ENCODE assay signal across 5 cellular contexts in the genomic region with DNA sequence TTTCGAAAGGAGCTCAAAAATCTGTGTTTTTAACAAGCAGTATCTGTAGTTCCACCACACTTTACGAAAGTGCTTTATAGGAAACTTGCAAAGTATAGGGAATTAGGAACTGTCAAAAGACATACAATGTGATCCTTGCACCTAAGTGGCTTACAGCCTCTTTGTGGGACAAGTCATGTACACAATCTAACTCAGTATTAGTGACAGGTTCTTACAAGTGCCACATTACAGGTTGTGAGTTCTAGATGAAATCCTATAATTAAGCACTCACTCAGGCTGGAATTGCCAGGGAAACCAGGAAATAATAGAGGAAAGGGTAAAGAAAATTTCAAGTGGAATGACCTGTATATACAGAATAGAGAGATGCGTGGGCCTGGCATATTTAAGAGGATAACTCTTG.
"Had no signal": no experiment of that assay in that cellular context is flagged by ENCODE, and none has a peak within 500 bp of the region (broad histone marks: within the 10 kb centered on the region; RNA-seq: fewer than 3 reads in every experiment).

No MANE protein-coding gene starts in this region.

- H3K4me3 Mint-ChIP-seq: HFFc6, IgD-negative memory B cell had no signal

- H3K27ac Mint-ChIP-seq: HFFc6, IgD-negative memory B cell had no signal

- H3K36me3 Mint-ChIP-seq: IgD-negative memory B cell had no signal

- H3K4me1 Mint-ChIP-seq: IgD-negative memory B cell had no signal

- H3K27me3 Mint-ChIP-seq: IgD-negative memory B cell had no signal

- DNase-seq: GM23248, GOT3, H7, HFFc6 had no signal
